In genomic region chr5:198516-198915, GRCh38 we compare ENCODE assay signal across 1 cellular context.
TF ChIP-seq lines count a peak whose summit lies in the region.

No MANE protein-coding gene starts in this region.

TF ChIP-seq in HepG2, 621 proteins besides CTCF, POLR2A, EP300 and RAD21:
- TF ChIP-seq ZMYM4 (CRISPR knock-in tag; IDR thresholded peaks at IDR 0.05) (no peak), ZNF367 (CRISPR knock-in tag; IDR thresholded peaks at IDR 0.05; ENCODE audit: borderline replicate concordance) (no peak), ZNF432 (CRISPR knock-in tag; IDR thresholded peaks at IDR 0.05; ENCODE audit: borderline replicate concordance) (no peak), NFE2L1 (CRISPR knock-in tag; IDR thresholded peaks at IDR 0.05; ENCODE audit: borderline replicate concordance) (no peak), ATAD3A (CRISPR knock-in tag; IDR thresholded peaks at IDR 0.05) (no peak), ZNF557 (CRISPR knock-in tag; IDR thresholded peaks at IDR 0.05) (no peak), ZNF883 (CRISPR knock-in tag; IDR thresholded peaks at IDR 0.05; ENCODE audit: not compliant biosample characterization) (no peak), AGO2 (optimal IDR thresholded peaks at IDR 0.05; ENCODE audit: low read depth, low read length) (peak; percentile 29)
